Comparison of ENCODE assay signal across 7 cellular contexts in genomic region chrX:136028383-136028984, GRCh38. TPM values are rescaled to one million over a fixed set of nuclear protein-coding genes. Genes with fewer than 3 reads are reported as not detected.
DNase-seq lines count a peak whose midpoint lies in the region; ATAC-seq, FAIRE-seq and TF ChIP-seq lines count a peak whose summit lies in the region.

No MANE protein-coding gene starts in this region.

- H3K27me3 ChIP-seq in HCT116 (ENCODE audit: insufficient read depth, low read length) (no peaks in the 10 kb centered on the region), mammary epithelial cell (ENCODE audit: insufficient read depth, low read length) (no peaks in the 10 kb centered on the region), transverse colon (no peaks in the 10 kb centered on the region)

- dilution Hi-C loops in mammary epithelial cell (cut with HindIII; ENCODE audit: low sequenced_read_pairs) = no loop called here

- peak; percentile 27 to 56 (median 51); a peak in 4 of 6 replicates for TF ChIP-seq CTCF in HCT116 (IDR thresholded peaks at IDR 0.05 in 2 of 3, conservative IDR thresholded peaks at IDR 0.05 in 1 of 3; ENCODE audit: borderline replicate concordance in 1 of 3, insufficient read depth in 1 of 3, low read depth in 2 of 3, low read length in 2 of 3)
- peak; percentile 59 to 67 for TF ChIP-seq CTCF in mammary epithelial cell (conservative IDR thresholded peaks at IDR 0.05 in 1 of 2, IDR thresholded peaks at IDR 0.05 in 1 of 2; ENCODE audit: extremely low read depth in 1 of 2, insufficient read depth in 1 of 2, low read depth in 1 of 2, low read length in 2 of 2)
- TF ChIP-seq CTCF in kidney (IDR thresholded peaks at IDR 0.05; ENCODE audit: borderline replicate concordance, extremely low read depth, insufficient read depth) = peak; percentile 59
- peak; percentile 40 to 63 (median 53) for TF ChIP-seq CTCF in transverse colon (IDR thresholded peaks at IDR 0.05)

- H3K4me1 ChIP-seq in HCT116 (ENCODE audit: control insufficient read depth in 1 of 2, insufficient read depth in 2 of 2, low read length in 2 of 2) (no peaks in the 10 kb centered on the region), mammary epithelial cell (ENCODE audit: insufficient read depth, low read length) (no peaks in the 10 kb centered on the region), kidney (ENCODE audit: control insufficient read depth in 1 of 2, insufficient read depth in 1 of 2, low read depth in 1 of 2, low read length in 2 of 2) (no peaks in the 10 kb centered on the region), transverse colon (peaks cover 0 to 8% (median 3%) of the 10 kb centered on the region in 4 donors)

- RAD21 ChIA-PET in HCT116 (lab: Charles Lee; ENCODE audit: low non-redundant PET in 1 of 2, low total read pairs in 2 of 2, uncharacterized antibody in 2 of 2, unreplicated experiment in 2 of 2) = interaction anchor here (0.9 to 1.6 kb wide), 4 partner anchors 134 to 181 kb away, joined by 3 to 6 read pairs (median 6); no protein-coding TSS in a partner anchor

- H3K9me3 ChIP-seq in HCT116 (ENCODE audit: control insufficient read depth in 1 of 2, insufficient read depth in 1 of 2, low read depth in 1 of 2, low read length in 2 of 2) = no peaks in the 10 kb centered on the region
- no peaks in the 10 kb centered on the region for H3K9me3 ChIP-seq in mammary epithelial cell (replicated peaks; ENCODE audit: insufficient read depth, low read length)
- H3K9me3 ChIP-seq in kidney (ENCODE audit: control insufficient read depth in 1 of 2, low read length in 2 of 2) = no peaks in the 10 kb centered on the region
- no peaks in the 10 kb centered on the region for H3K9me3 ChIP-seq in transverse colon

- no peaks in the 10 kb centered on the region for H3K79me2 ChIP-seq in HCT116 (ENCODE audit: insufficient read depth, low read length)
- H3K79me2 ChIP-seq in mammary epithelial cell (ENCODE audit: insufficient read depth, low read length) = no peaks in the 10 kb centered on the region

- FAIRE-seq in kidney (lab: Jason Lieb, UNC) = peak; percentile 97

- TF ChIP-seq EP300 in transverse colon (IDR thresholded peaks at IDR 0.05; ENCODE audit: low read depth) = no peak

- ATAC-seq in HCT116 = peak; percentile 69
- ATAC-seq in HG02970 (IDR thresholded peaks at IDR 0.05; ENCODE audit: low FRiP score, unreplicated experiment) = no peak

- no peaks in the 10 kb centered on the region for H3K36me3 ChIP-seq in HCT116 (ENCODE audit: control insufficient read depth in 1 of 2, insufficient read depth in 2 of 2, low read length in 2 of 2)
- no peaks in the 10 kb centered on the region for H3K36me3 ChIP-seq in mammary epithelial cell (ENCODE audit: insufficient read depth, low read length)
- peaks cover 0 to 3% of the 10 kb centered on the region in 2 donors for H3K36me3 ChIP-seq in kidney (ENCODE audit: control insufficient read depth in 1 of 2, insufficient read depth in 2 of 2, low read length in 2 of 2)
- no peaks in the 10 kb centered on the region for H3K36me3 ChIP-seq in transverse colon

- no peaks in the 10 kb centered on the region for H3K9me2 ChIP-seq in HCT116 (ENCODE audit: insufficient read depth)

- CTCF ChIA-PET in HCT116 (lab: Charles Lee) = interaction anchor here (0.9 to 2.6 kb wide), 12 partner anchors 12 to 666 kb away, joined by 3 to 52 read pairs (median 6); no protein-coding TSS in a partner anchor
- CTCF ChIA-PET in mammary epithelial cell (lab: Charles Lee; ENCODE audit: low non-redundant PET) = interaction anchor here (0.6 to 1.3 kb wide), 6 partner anchors 102 to 666 kb away, joined by 3 to 24 read pairs (median 4); no protein-coding TSS in a partner anchor

- in situ Hi-C loops in G401 (cut with HindIII; ENCODE audit: low sequenced_read_pairs) (no loop called here), mammary epithelial cell (cut with MboI; ENCODE audit: low sequenced_read_pairs in 2 of 2) (no loop called here), transverse colon (cut with MboI; ENCODE audit: low pct_ligation_motif_present in 1 of 4, low pct_unique_long_range_greater_than_20kb in 1 of 4, low sequenced_read_pairs in 3 of 4) (loop anchor here in 3 of 4 donors (10.0 to 25.0 kb wide), 4 partner anchors 134 to 234 kb away; partner anchors contain the start of gene MAP7D3 (in 1 of the 3))

- H3K9ac ChIP-seq in HCT116 (ENCODE audit: low read length) (no peak overlapping the region), mammary epithelial cell (ENCODE audit: insufficient read depth, low read length) (no peak overlapping the region), kidney (ENCODE audit: low read length in 2 of 2) (no peak overlapping the region)

- H3K4me3 ChIP-seq in HCT116 (replicated peaks in 1 of 2; ENCODE audit: low read depth in 1 of 2, low read length in 2 of 2) (no peak overlapping the region), mammary epithelial cell (replicated peaks in 1 of 3; ENCODE audit: insufficient read depth in 1 of 3, low read depth in 2 of 3, low read length in 3 of 3) (no peak overlapping the region), kidney (ENCODE audit: low read length in 2 of 2) (no peak overlapping the region), transverse colon (no peak overlapping the region)

- H4K20me1 ChIP-seq in HCT116 (ENCODE audit: insufficient read depth) (no peaks in the 10 kb centered on the region), mammary epithelial cell (ENCODE audit: insufficient read depth, low read length) (no peaks in the 10 kb centered on the region)

- POLR2A ChIA-PET in HCT116 (lab: Charles Lee) = interaction anchor here (0.6 to 1.0 kb wide), 3 partner anchors 134 to 244 kb away, joined by 3 to 4 read pairs (median 3); no protein-coding TSS in a partner anchor

- H3K27ac ChIP-seq in HCT116 (ENCODE audit: low read depth, low read length) (no peak overlapping the region), mammary epithelial cell (ENCODE audit: insufficient read depth, low read depth, low read length) (no peak overlapping the region), kidney (ENCODE audit: low read depth in 2 of 2, low read length in 2 of 2) (no peak overlapping the region), transverse colon (peak overlapping the region; percentile 73 to 84 (median 78))

- H2AFZ ChIP-seq in HCT116 (ENCODE audit: low read depth, low read length, poor library complexity, severe bottlenecking) (no peak overlapping the region), mammary epithelial cell (ENCODE audit: low read depth, low read length) (no peak overlapping the region)

- TF ChIP-seq RAD21 in HCT116 (IDR thresholded peaks at IDR 0.05; ENCODE audit: low read depth) = peak; percentile 63

- H3K4me2 ChIP-seq in HCT116 (ENCODE audit: low read length) (no peak overlapping the region), mammary epithelial cell (ENCODE audit: insufficient read depth, low read depth, low read length) (no peak overlapping the region)

- intact Hi-C loops in HCT116 (cut with micrococcal nuclease) = loop anchor here (1.0 to 5.0 kb wide), 7 partner anchors 135 to 669 kb away; no protein-coding TSS in a partner anchor
- intact Hi-C loops in mammary epithelial cell (cut with micrococcal nuclease) = loop anchor here (1.0 to 5.0 kb wide), 5 partner anchors 134 to 666 kb away; no protein-coding TSS in a partner anchor
- intact Hi-C loops in kidney (cut with DNase I) = no loop called here
- intact Hi-C loops in transverse colon (cut with DNase I; ENCODE audit: low total_unique reads) = loop anchor here (5.0 kb wide), 1 partner anchor 244 kb away; no protein-coding TSS in a partner anchor

- peak; percentile 67 for DNase-seq in G401 (ENCODE audit: low spot score)
- DNase-seq in HCT116 (ENCODE audit: low read depth, low spot score) = peak; percentile 21
- DNase-seq in NCI-H446 (lab: John Stamatoyannopoulos, UW) = peak; percentile 34 to 48
- DNase-seq in mammary epithelial cell = peak; percentile 53
- DNase-seq in kidney = no peak
- DNase-seq in transverse colon = no peak

- BruUV-seq in HCT116 (replicated peaks; lab: Mats Ljungman, UMichigan) = no TSS peak
- BruUV-seq in mammary epithelial cell (replicated peaks; lab: Mats Ljungman, UMichigan) = no TSS peak

- TF ChIP-seq POLR2A in HCT116 (IDR thresholded peaks at IDR 0.05; ENCODE audit: borderline replicate concordance, extremely low read depth, insufficient read depth, insufficient read length) = no peak
- TF ChIP-seq POLR2A in transverse colon (IDR thresholded peaks at IDR 0.05) = no peak

TF ChIP-seq in HCT116, 20 proteins besides CTCF, POLR2A, EP300 and RAD21 (continues in another document):
- TF ChIP-seq JUND (IDR thresholded peaks at IDR 0.05) (no peak), ELF1 (IDR thresholded peaks at IDR 0.05; ENCODE audit: borderline replicate concordance, low read depth) (no peak), SRF (IDR thresholded peaks at IDR 0.05; ENCODE audit: low read depth) (no peak)

RNA-seq across cellular contexts. Expression of gene SLC9A6, which starts 43.2 kb away (rescaled TPM):
- 5.5 and 6.4 TPM in 2 replicates for total RNA-seq in G401 (2014; rRNA removed; shearing (Covaris generic))
- total RNA-seq in HCT116 (2021; ENCODE audit: unreplicated experiment) (10.8 TPM), mammary epithelial cell (10 to 100 TPM; 18.2 to 31.8 TPM), kidney (14.1 TPM), transverse colon (10 to 100 TPM; 13.5 to 26.3 (median 21.7) TPM)
- polyA plus RNA-seq in HCT116 (2012) = 5.2 and 7.1 TPM in 2 replicates
- polyA plus RNA-seq in mammary epithelial cell (13.4 TPM), kidney (ENCODE audit: insufficient read depth, low read depth, low replicate concordance) (7.2 TPM)
- polyA minus RNA-seq in mammary epithelial cell = 32.9 TPM

RNA-seq across cellular contexts. Expression of gene MMGT1, which starts 54.7 kb away (rescaled TPM):
- 16.6 and 21.1 TPM in 2 replicates for total RNA-seq in G401 (2014; rRNA removed; shearing (Covaris generic))
- 23.2 TPM for total RNA-seq in HCT116 (2021; ENCODE audit: unreplicated experiment)
- polyA plus RNA-seq in HCT116 (2012) = 6.3 and 9.3 TPM in 2 replicates
- total RNA-seq in mammary epithelial cell = 10 to 100 TPM; 24.7 to 28.3 TPM
- 14.0 TPM for polyA plus RNA-seq in mammary epithelial cell
- polyA minus RNA-seq in mammary epithelial cell = 13.2 TPM
- 30.9 TPM for total RNA-seq in kidney
- 15.3 TPM for polyA plus RNA-seq in kidney (ENCODE audit: insufficient read depth, low read depth, low replicate concordance)
- 10 to 100 TPM in 3 of 4 donors, 1 to 10 TPM in 1; 2.0 to 27.0 (median 15.7) TPM for total RNA-seq in transverse colon

Comparison
In these comparisons a context has a peak if more than half of its experiments do, and no peak if none do; other contexts are left out.
1. DNase-seq: peak in G401 (single experiment), HCT116 (single experiment), NCI-H446 (2 of 2) and mammary epithelial cell (single experiment); none in kidney (single experiment) and transverse colon (single experiment).
2. H3K27ac ChIP-seq: peak in transverse colon (4 of 4); none in HCT116 (single experiment), mammary epithelial cell (single experiment) and kidney (0 of 2).
3. in situ Hi-C loops: an anchor here in transverse colon (10.0 to 25.0 kb wide); none called in G401 and mammary epithelial cell.
4. Peak in every context shown above with its lines, with median percentiles within 50 percentile points of each other: CTCF ChIP-seq.